ENCODE assay signal across 22 cellular contexts in the genomic region with DNA sequence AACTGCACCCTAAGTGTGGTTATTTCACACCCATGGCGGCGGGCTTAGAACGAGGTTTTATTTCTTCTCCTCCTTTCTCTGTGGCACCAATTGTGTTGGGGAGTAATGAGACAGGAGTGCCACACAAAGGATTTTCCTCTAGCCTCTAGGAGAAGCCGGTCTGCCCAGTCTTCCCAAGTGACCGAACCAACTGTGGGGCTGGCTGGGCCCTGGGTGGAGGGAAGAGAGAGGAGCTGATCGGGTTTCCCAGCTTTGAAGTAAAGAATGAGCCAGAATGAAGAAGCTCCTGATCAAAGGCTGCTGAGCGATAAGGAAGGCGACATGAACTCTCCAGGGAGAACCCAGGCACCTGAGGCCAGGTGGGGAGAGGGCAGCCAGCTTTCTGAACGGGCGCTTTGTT.
"Had no signal": no experiment of that assay in that cellular context is flagged by ENCODE, and none has a peak within 500 bp of the region (broad histone marks: within the 10 kb centered on the region; RNA-seq: fewer than 3 reads in every experiment).

No MANE protein-coding gene starts in this region.

- H3K36me3 ChIP-seq: gastrocnemius medialis, heart right ventricle, ovary, right atrium auricular region, sigmoid colon, tibial artery, upper lobe of left lung, vagina had no signal

- H3K27ac Mint-ChIP-seq: dendritic cell treated with granulocyte-macrophage colony-stimulating factor and Interleukin-4, amounts not matched to agents 40 ng/mL and 50 ng/mL, for 4 days; naive thymus-derived CD4-positive, alpha-beta T cell; stimulated activated effector memory CD8-positive, alpha-beta T cell treated with anti-CD3 and anti-CD28 coated beads, Interleukin-12 subunit alpha, Interleukin-12 subunit beta, amount 100 ng/mL, for 72 hours had no signal

- H3K4me1 Mint-ChIP-seq: naive thymus-derived CD4-positive, alpha-beta T cell; stimulated activated effector memory CD8-positive, alpha-beta T cell treated with anti-CD3 and anti-CD28 coated beads, Interleukin-12 subunit alpha, Interleukin-12 subunit beta, amount 100 ng/mL, for 72 hours had no signal

- DNase-seq: cerebellar nuclear complex; gastrocnemius medialis; heart right ventricle; hypothalamus; islet precursor cell; left ventricle myocardium superior; naive thymus-derived CD4-positive, alpha-beta T cell; nucleus accumbens; ovary; sigmoid colon; stimulated activated CD4-positive, alpha-beta T cell treated with anti-CD3 and anti-CD28 coated beads, Interleukin-12 subunit alpha, Interleukin-12 subunit beta, amount 100 ng/mL, for 4 hours; stimulated activated CD8-positive, alpha-beta memory T cell treated with anti-CD3 and anti-CD28 coated beads, Interleukin-4, amount 100 ng/mL, for 48 hours; stimulated activated naive CD8-positive, alpha-beta T cell treated with anti-CD3 and anti-CD28 coated beads, Interleukin-15, Interleukin-2, amounts not matched to agents 100 U/mL and 50 U/mL, for 24 hours; tibial artery; upper lobe of left lung had no signal

- H3K27me3 Mint-ChIP-seq: dendritic cell treated with granulocyte-macrophage colony-stimulating factor and Interleukin-4, amounts not matched to agents 40 ng/mL and 50 ng/mL, for 4 days; naive thymus-derived CD4-positive, alpha-beta T cell had no signal

- H3K9me3 ChIP-seq: gastrocnemius medialis, heart right ventricle, ovary, right atrium auricular region, sigmoid colon, tibial artery, upper lobe of left lung, vagina had no signal

- H3K4me3 ChIP-seq: gastrocnemius medialis, heart right ventricle, lung, ovary, right atrium auricular region, sigmoid colon, skin epidermis, tibial artery, upper lobe of left lung, vagina had no signal

- H3K27me3 ChIP-seq: gastrocnemius medialis, heart right ventricle, ovary, right atrium auricular region, sigmoid colon, tibial artery, upper lobe of left lung, vagina had no signal

- H3K36me3 Mint-ChIP-seq: naive thymus-derived CD4-positive, alpha-beta T cell; stimulated activated effector memory CD8-positive, alpha-beta T cell treated with anti-CD3 and anti-CD28 coated beads, Interleukin-12 subunit alpha, Interleukin-12 subunit beta, amount 100 ng/mL, for 72 hours had no signal

- H3K4me3 Mint-ChIP-seq: dendritic cell treated with granulocyte-macrophage colony-stimulating factor and Interleukin-4, amounts not matched to agents 40 ng/mL and 50 ng/mL, for 4 days; naive thymus-derived CD4-positive, alpha-beta T cell; stimulated activated effector memory CD8-positive, alpha-beta T cell treated with anti-CD3 and anti-CD28 coated beads, Interleukin-12 subunit alpha, Interleukin-12 subunit beta, amount 100 ng/mL, for 72 hours had no signal

- H3K27ac ChIP-seq: gastrocnemius medialis, heart right ventricle, ovary, right atrium auricular region, sigmoid colon, tibial artery, upper lobe of left lung, vagina had no signal

- ATAC-seq: esophagus mucosa; gastrocnemius medialis; heart right ventricle; left ventricle myocardium superior; naive thymus-derived CD4-positive, alpha-beta T cell; stimulated activated effector memory CD8-positive, alpha-beta T cell treated with anti-CD3 and anti-CD28 coated beads, Interleukin-12 subunit alpha, Interleukin-12 subunit beta, amount 100 ng/mL, for 72 hours; stimulated activated naive CD8-positive, alpha-beta T cell treated with anti-CD3 and anti-CD28 coated beads, Interleukin-15, Interleukin-2, amounts not matched to agents 100 U/mL and 50 U/mL, for 24 hours had no signal

- H3K4me1 ChIP-seq: gastrocnemius medialis, right atrium auricular region, sigmoid colon, tibial artery, upper lobe of left lung had no signal
